18 cellular contexts compared by ENCODE assay signal in the genomic region with DNA sequence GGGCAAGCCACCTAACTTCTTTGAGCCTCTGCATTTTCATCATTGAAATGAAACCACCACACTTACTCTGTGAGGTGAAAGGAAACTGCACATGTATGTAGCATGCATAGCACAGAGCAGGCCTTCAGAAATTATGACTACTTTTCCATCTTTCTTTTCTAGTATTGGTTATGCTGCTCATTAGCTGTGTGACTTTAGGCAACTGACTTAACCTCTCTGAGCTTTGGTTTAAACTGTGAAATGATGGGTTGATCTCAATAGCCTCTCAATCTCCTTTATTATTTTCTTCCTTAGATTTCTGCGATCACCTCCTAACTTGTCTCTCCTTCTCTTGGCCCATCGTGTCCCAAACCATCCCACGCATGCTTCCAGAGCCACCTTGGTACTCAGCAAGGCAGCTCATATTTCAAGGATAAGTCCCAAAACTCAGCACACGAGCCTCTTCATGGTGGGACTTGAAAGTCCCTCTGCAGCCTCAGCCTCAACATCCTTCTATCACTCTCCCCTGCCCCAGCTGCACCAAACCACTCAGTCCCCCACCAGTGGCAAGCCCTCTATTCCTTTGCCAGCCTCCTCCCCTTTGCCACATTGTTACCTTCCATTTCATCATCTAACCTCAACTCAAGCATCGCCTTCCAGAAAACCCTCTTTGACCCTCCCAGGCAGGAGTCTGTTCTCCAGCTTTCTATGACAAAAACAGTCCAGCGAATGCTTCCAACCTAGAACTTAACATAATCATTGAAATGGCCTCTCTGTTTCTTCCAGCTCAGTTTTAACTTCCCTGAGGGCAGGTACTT.
DNase-seq lines count a peak whose midpoint lies in the region; ATAC-seq, FAIRE-seq and TF ChIP-seq lines count a peak whose summit lies in the region.
"Had no signal": no experiment of that assay in that cellular context is flagged by ENCODE, and none has a peak within 500 bp of the region (broad histone marks: within the 10 kb centered on the region; RNA-seq: fewer than 3 reads in every experiment).

No MANE protein-coding gene starts in this region.

- intact Hi-C loops in pancreas (cut with DNase I), result no loop called here
- intact Hi-C loops in lower lobe of right lung (cut with DNase I), result no loop called here
- intact Hi-C loops in left lung (cut with DNase I), result loop anchor here in 1 of 2 donors (10.0 kb wide), 1 partner anchor 270 kb away; no protein-coding TSS in a partner anchor

- H3K36me3 ChIP-seq in pancreas, result no peaks in the 10 kb centered on the region
- no peaks in the 10 kb centered on the region for H3K36me3 ChIP-seq in lower lobe of right lung
- H3K36me3 ChIP-seq in left lung, result no peaks in the 10 kb centered on the region

- CTCF ChIA-PET in A549 (lab: Yijun Ruan, JAX), result interaction anchor here (1.1 to 2.9 kb wide), 7 partner anchors 10 to 644 kb away, joined by 3 to 12 read pairs (median 4); no protein-coding TSS in a partner anchor

- 83% methylated on average over 6 of the region's 6 CpGs for WGBS in A549 (ENCODE audit: missing lambda C conversion rate)
- 74% methylated on average over 6 of the region's 6 CpGs for WGBS in pancreas, 2 donors

- TF ChIP-seq RAD21 in A549 (conservative IDR thresholded peaks at IDR 0.05 in 1 of 2, IDR thresholded peaks at IDR 0.05 in 1 of 2), result no peak

- DNase-seq in A549 (ENCODE audit: low read depth in 1 of 2, low spot score in 1 of 2) (no peak), EH (ENCODE audit: low read depth) (peak; percentile 16), NCI-H2107 treated with DMSO at 0.1 percent for 48 hours (lab: John Stamatoyannopoulos, UW; ENCODE audit: unreplicated experiment) (peak; percentile 69), chondrocyte (ENCODE audit: low spot score) (no peak), pancreas (no peak), lower lobe of right lung (no peak), left lung (no peak), GM20000 (ENCODE audit: low spot score) (no peak)
- DNase-seq: AML-193; CD4-positive, alpha-beta memory T cell; EL; NCI-H1092; NCI-H1694; NCI-H510A treated with DMSO at 0.1 percent for 48 hours; T-cell had no signal

- FAIRE-seq in A549 (lab: Jason Lieb, UNC), result no peak
- no peak for FAIRE-seq in pancreas (lab: Jason Lieb, UNC)
- FAIRE-seq: A204.1, D721Med had no signal

- no peak for TF ChIP-seq POLR2A in A549 (IDR thresholded peaks at IDR 0.05; ENCODE audit: low read length)

- H3K9me3 Mint-ChIP-seq in chondrocyte (ENCODE audit: low read depth), result peaks cover 2% of the 10 kb centered on the region

- H3K4me1 ChIP-seq in A549 (peaks cover 35% of the 10 kb centered on the region), pancreas (peaks cover 6 to 13% (median 7%) of the 10 kb centered on the region in 3 donors), lower lobe of right lung (peaks cover 15% of the 10 kb centered on the region), left lung (peaks cover 0 to 10% of the 10 kb centered on the region in 2 donors)

- H3K27ac Mint-ChIP-seq in chondrocyte (ENCODE audit: unreplicated experiment), result peak overlapping the region; percentile 15
- H3K27ac Mint-ChIP-seq: CD4-positive, alpha-beta memory T cell; T-cell had no signal

- no peak for TF ChIP-seq CTCF in A549 (IDR thresholded peaks at IDR 0.05)
- TF ChIP-seq CTCF in chondrocyte (IDR thresholded peaks at IDR 0.05), result no peak
- TF ChIP-seq CTCF in pancreas (IDR thresholded peaks at IDR 0.05), result no peak
- no peak for TF ChIP-seq CTCF in lower lobe of right lung (IDR thresholded peaks at IDR 0.05)
- TF ChIP-seq CTCF in left lung (IDR thresholded peaks at IDR 0.05), result no peak
- TF ChIP-seq CTCF in GM20000 (IDR thresholded peaks at IDR 0.05; ENCODE audit: extremely low read depth, missing control alignments), result no peak

- H3K4me2 ChIP-seq in A549, result no peak overlapping the region

- no peaks in the 10 kb centered on the region for H3K27me3 ChIP-seq in pancreas
- H3K27me3 ChIP-seq in lower lobe of right lung (ENCODE audit: low read depth), result no peaks in the 10 kb centered on the region
- H3K27me3 ChIP-seq in left lung, result peaks cover 0 to 5% of the 10 kb centered on the region in 2 donors

- TF ChIP-seq EP300 in A549 (IDR thresholded peaks at IDR 0.05), result no peak

- POLR2A ChIA-PET in A549 (lab: Yijun Ruan, JAX), result no interaction called here

- H3K27ac ChIP-seq in A549, result peak overlapping the region; percentile 38 to 55; a peak in 3 of 6 replicates
- no peak overlapping the region for H3K27ac ChIP-seq in pancreas
- no peak overlapping the region for H3K27ac ChIP-seq in lower lobe of right lung
- no peak overlapping the region for H3K27ac ChIP-seq in left lung

- H3K36me3 Mint-ChIP-seq in chondrocyte (ENCODE audit: low read depth), result no peaks in the 10 kb centered on the region
- H3K36me3 Mint-ChIP-seq: CD4-positive, alpha-beta memory T cell had no signal

- peaks cover 16% of the 10 kb centered on the region for H3K4me1 Mint-ChIP-seq in chondrocyte (ENCODE audit: low read depth)
- H3K4me1 Mint-ChIP-seq: CD4-positive, alpha-beta memory T cell; T-cell had no signal

- H3K4me3 ChIP-seq in A549, result no peak overlapping the region
- no peak overlapping the region for H3K4me3 ChIP-seq in pancreas
- no peak overlapping the region for H3K4me3 ChIP-seq in lower lobe of right lung
- H3K4me3 ChIP-seq in left lung, result no peak overlapping the region

- no peaks in the 10 kb centered on the region for H3K27me3 Mint-ChIP-seq in chondrocyte (ENCODE audit: low read depth)

- H3K4me3 Mint-ChIP-seq in chondrocyte (ENCODE audit: unreplicated experiment), result no peak overlapping the region
- H3K4me3 Mint-ChIP-seq: CD4-positive, alpha-beta memory T cell; T-cell had no signal

- ATAC-seq in A549, result no peak
- ATAC-seq in pancreas, result no peak
- no peak for ATAC-seq in lower lobe of right lung
- no peak for ATAC-seq in left lung
- ATAC-seq: HCT116, T-cell had no signal

- H3K9me3 ChIP-seq in A549, result 0 out of 3 replicates have a peak, but pooled peaks cover 5% of the 10 kb centered on the region
- no peaks in the 10 kb centered on the region for H3K9me3 ChIP-seq in pancreas
- no peaks in the 10 kb centered on the region for H3K9me3 ChIP-seq in lower lobe of right lung
- no peaks in the 10 kb centered on the region for H3K9me3 ChIP-seq in left lung

TF ChIP-seq in A549, 52 proteins besides CTCF, POLR2A, EP300 and RAD21:
- TF ChIP-seq CHD2 (IDR thresholded peaks at IDR 0.05; ENCODE audit: low read length, partially characterized antibody) (no peak), ZFP36 (IDR thresholded peaks at IDR 0.05; ENCODE audit: borderline replicate concordance, partially characterized antibody) (peak; percentile 23), KDM1A (IDR thresholded peaks at IDR 0.05; ENCODE audit: low read depth) (0 out of 2 replicates have a peak, but pooled peaks have one; percentile 60)

Comparison
In these comparisons a context has a peak if more than half of its experiments do, and no peak if none do; other contexts are left out.
1. DNase-seq: peak in EH (single experiment) and NCI-H2107 treated with DMSO at 0.1 percent for 48 hours (single experiment); none in A549 (0 of 2), chondrocyte (single experiment), pancreas (0 of 6), lower lobe of right lung (single experiment), left lung (0 of 2) and GM20000 (single experiment).
2. H3K27ac ChIP-seq: peak in A549 (2 of 2); none in pancreas (0 of 4), lower lobe of right lung (single experiment) and left lung (0 of 2).